In genomic region chr14:22545842-22546721, GRCh38 we compare ENCODE assay signal across 9 cellular contexts. TPM values are rescaled to one million over a fixed set of nuclear protein-coding genes. Genes with fewer than 3 reads are reported as not detected.
DNase-seq lines count a peak whose midpoint lies in the region; ATAC-seq lines count a peak whose summit lies in the region.
"Had no signal": no experiment of that assay in that cellular context is flagged by ENCODE, and none has a peak within 500 bp of the region (broad histone marks: within the 10 kb centered on the region; RNA-seq: fewer than 3 reads in every experiment).

No MANE protein-coding gene starts in this region.

- intact Hi-C loops in posterior vena cava (cut with DNase I), result no loop called here

- ATAC-seq in memory B cell (ENCODE audit: low read depth), result no peak
- ATAC-seq in HG03469 (IDR thresholded peaks at IDR 0.05; ENCODE audit: unreplicated experiment), result no peak
- ATAC-seq in GM21447 (IDR thresholded peaks at IDR 0.05; ENCODE audit: unreplicated experiment), result no peak

- DNase-seq in stimulated activated CD4-positive, alpha-beta T cell treated with anti-CD3 and anti-CD28 coated beads, Interleukin-15, amount 100 ng/mL, for 24 hours, result peak; percentile 73
- no peak for DNase-seq in stimulated activated CD4-positive, alpha-beta T cell treated with anti-CD3 and anti-CD28 coated beads, Interleukin-2, amount 100 ng/mL, for 48 hours
- peak; percentile 87 for DNase-seq in brain pericyte (ENCODE audit: low read depth, low spot score)
- no peak for DNase-seq in memory B cell (ENCODE audit: low spot score in 2 of 2)
- DNase-seq in epidermal melanocyte (ENCODE audit: insufficient read length, low spot score), result no peak
- DNase-seq in posterior vena cava (ENCODE audit: low spot score), result no peak
- DNase-seq: pancreas had no signal

- H3K27me3 Mint-ChIP-seq in memory B cell, result no peaks in the 10 kb centered on the region

- H3K4me1 Mint-ChIP-seq in memory B cell, result peaks cover 42% of the 10 kb centered on the region

- peaks cover 14% of the 10 kb centered on the region for H3K36me3 Mint-ChIP-seq in memory B cell

- no peak overlapping the region for H3K4me3 Mint-ChIP-seq in memory B cell

- H3K9me3 Mint-ChIP-seq in memory B cell, result no peaks in the 10 kb centered on the region

- H3K27ac Mint-ChIP-seq in memory B cell, result peak overlapping the region; percentile 5

RNA-seq across cellular contexts. Expression of gene DAD1, which starts 42.9 kb away (rescaled TPM):
- 100 to 1,000 TPM; 160 to 182 TPM for total RNA-seq in posterior vena cava

RNA-seq across cellular contexts. Expression of gene ABHD4, which starts 52.0 kb away (rescaled TPM):
- total RNA-seq in posterior vena cava, result 10 to 100 TPM; 31.2 to 36.7 TPM

Comparison
In these comparisons a context has a peak if more than half of its experiments do, and no peak if none do; other contexts are left out.
1. DNase-seq: peak in stimulated activated CD4-positive, alpha-beta T cell treated with anti-CD3 and anti-CD28 coated beads, Interleukin-15, amount 100 ng/mL, for 24 hours (single experiment) and brain pericyte (single experiment); none in stimulated activated CD4-positive, alpha-beta T cell treated with anti-CD3 and anti-CD28 coated beads, Interleukin-2, amount 100 ng/mL, for 48 hours (0 of 2), memory B cell (0 of 2), epidermal melanocyte (single experiment) and posterior vena cava (single experiment).